20 cellular contexts compared by ENCODE assay signal in the genomic region with DNA sequence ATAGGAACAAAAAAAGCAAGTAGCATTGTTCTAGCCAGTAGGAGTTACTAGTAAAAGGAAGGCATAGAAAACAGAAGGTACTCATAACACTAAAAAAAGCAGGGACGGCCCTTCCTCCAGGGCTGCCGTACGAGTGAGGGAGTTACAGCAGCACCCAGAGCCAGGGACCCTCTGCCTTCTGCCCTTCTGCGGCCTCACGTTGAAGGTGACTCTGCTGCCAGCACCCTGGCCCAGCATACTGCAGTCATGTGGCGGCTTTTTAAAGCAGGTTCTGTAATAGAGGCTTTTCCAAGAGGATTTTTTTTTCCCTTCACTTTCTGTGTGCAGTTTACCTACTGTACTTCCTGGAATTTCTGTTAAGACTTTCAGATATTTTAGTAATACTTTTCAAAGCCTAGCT.
DNase-seq lines count a peak whose midpoint lies in the region; ATAC-seq and TF ChIP-seq lines count a peak whose summit lies in the region.
"Had no signal": no experiment of that assay in that cellular context is flagged by ENCODE, and none has a peak within 500 bp of the region (broad histone marks: within the 10 kb centered on the region; RNA-seq: fewer than 3 reads in every experiment).

No MANE protein-coding gene starts in this region.

- intact Hi-C loops in Right ventricle myocardium superior (cut with DNase I): no loop called here
- intact Hi-C loops in cardiac septum (cut with DNase I): loop anchor here (10.0 kb wide), 1 partner anchor 242 kb away; no protein-coding TSS in a partner anchor
- intact Hi-C loops in sigmoid colon (cut with DNase I): no loop called here

- peaks cover 0 to 7% (median 4%) of the 10 kb centered on the region in 5 experiments for H3K9me3 Mint-ChIP-seq in brain

- no peak overlapping the region for H3K4me3 Mint-ChIP-seq in brain

- no peak for TF ChIP-seq POLR2A in sigmoid colon (IDR thresholded peaks at IDR 0.05)

- no peak for TF ChIP-seq EP300 in sigmoid colon (IDR thresholded peaks at IDR 0.05)

- peak; percentile 69 for ATAC-seq in Right ventricle myocardium superior (ENCODE audit: poor library complexity)
- ATAC-seq in GM21381 (IDR thresholded peaks at IDR 0.05; ENCODE audit: unreplicated experiment): no peak
- ATAC-seq: K562 had no signal

- H3K27ac Mint-ChIP-seq in brain: peak overlapping the region in 3 of 5 experiments; percentile 1 to 87 (median 79)

- H3K4me1 ChIP-seq in right atrium auricular region: peaks cover 0 to 19% of the 10 kb centered on the region in 2 donors
- H3K4me1 ChIP-seq in sigmoid colon: peaks cover 0 to 6% (median 0%) of the 10 kb centered on the region in 4 donors
- H3K4me1 ChIP-seq: BE2C had no signal

- H3K36me3 Mint-ChIP-seq in brain: peaks cover 4% of the 10 kb centered on the region

- 91 to 94% methylated on average over 6 of the region's 6 CpGs for WGBS in sigmoid colon, 2 donors

- H3K27me3 Mint-ChIP-seq in brain: no peaks in the 10 kb centered on the region

- H3K4me3 ChIP-seq in right atrium auricular region (no peak overlapping the region), sigmoid colon (no peak overlapping the region)
- H3K4me3 ChIP-seq: K562 had no signal

- H3K27me3 ChIP-seq in right atrium auricular region: no peaks in the 10 kb centered on the region
- H3K27me3 ChIP-seq in sigmoid colon: no peaks in the 10 kb centered on the region
- H3K27me3 ChIP-seq: BE2C had no signal

- peak overlapping the region; percentile 61 to 73 for H3K27ac ChIP-seq in right atrium auricular region
- H3K27ac ChIP-seq in sigmoid colon: peak overlapping the region in 3 of 4 donors; percentile 11 to 27 (median 15)

- peak; percentile 59 for DNase-seq in Right ventricle myocardium superior
- no peak for DNase-seq in cardiac septum (ENCODE audit: low spot score)
- no peak for DNase-seq in right atrium auricular region (ENCODE audit: low spot score)
- DNase-seq in sigmoid colon: no peak
- DNase-seq in KBM-7: no peak
- DNase-seq in midbrain (lab: John Stamatoyannopoulos, UW): no peak
- DNase-seq: 8988T; ACHN; BE2C; DND-41; MV-4-11; NCI-H2029; NCI-H2171; NCI-H510A treated with DMSO at 0.1 percent for 48 hours; NK-92 treated with Interleukin-12 subunit alpha and Interleukin-12 subunit beta, amount 100 ng/mL, for 24 hours; RPMI8226; SHP77 treated with DMSO at 0.1 percent for 48 hours had no signal

- TF ChIP-seq CTCF in brain (conservative IDR thresholded peaks at IDR 0.05) (no peak), right atrium auricular region (IDR thresholded peaks at IDR 0.05) (no peak), sigmoid colon (IDR thresholded peaks at IDR 0.05) (no peak)

- no peaks in the 10 kb centered on the region for H3K36me3 ChIP-seq in right atrium auricular region
- H3K36me3 ChIP-seq in sigmoid colon: no peaks in the 10 kb centered on the region
- H3K36me3 ChIP-seq: BE2C had no signal

- peaks cover 0 to 5% of the 10 kb centered on the region in 2 donors for H3K9me3 ChIP-seq in right atrium auricular region
- H3K9me3 ChIP-seq in sigmoid colon: no peaks in the 10 kb centered on the region
- H3K9me3 ChIP-seq: BE2C had no signal

- H3K4me1 Mint-ChIP-seq in brain: peaks cover 57% of the 10 kb centered on the region

- in situ Hi-C loops in KBM-7 (cut with MboI; ENCODE audit: low pct_unique_long_range_greater_than_20kb, low sequenced_read_pairs): no loop called here
